Comparison of ENCODE assay signal across 23 cellular contexts in genomic region chr3:11791339-11792200, GRCh38.
"Had no signal": no experiment of that assay in that cellular context is flagged by ENCODE, and none has a peak within 500 bp of the region (broad histone marks: within the 10 kb centered on the region; RNA-seq: fewer than 3 reads in every experiment).

No MANE protein-coding gene starts in this region.

- H3K27ac Mint-ChIP-seq: activated B cell treated with CpG ODN at 0.5 μM for 24 hours; activated naive CD4-positive, alpha-beta T cell treated with anti-CD3 and anti-CD28 coated beads, Interleukin-2, amount 10 ng/mL, durations not matched to agents 7 days and 5 days; activated T-cell treated with anti-CD3 and anti-CD28 coated beads, Interleukin-2, amount 50 U/mL, for 72 hours; endodermal cell; natural killer cell treated with Interleukin-12 subunit alpha and Interleukin-12 subunit beta and Interleukin-15 and Interleukin-18, amount 100 ng/mL, for 72 hours; stimulated activated naive B cell treated with anti-CD40 and anti-IgM and Interleukin-4, amounts not matched to agents 10 μg/mL and 1 μg/mL and 100 μg/mL, for 72 hours; T-helper 1 cell treated with Interleukin-12 subunit alpha and Interleukin-12 subunit beta and Interleukin-4 antibody, amounts not matched to agents 30 μg/mL and 1 μg/mL, for 36 hours had no signal

- H3K4me1 Mint-ChIP-seq: activated B cell treated with CpG ODN at 0.5 μM for 24 hours; activated CD4-positive, alpha-beta T cell treated with anti-CD3 and anti-CD28 coated beads for 36 hours; stimulated activated naive B cell treated with anti-CD40 and anti-IgM and Interleukin-4, amounts not matched to agents 10 μg/mL and 1 μg/mL and 100 μg/mL, for 72 hours had no signal

- H3K4me1 ChIP-seq: psoas muscle, right atrium auricular region, upper lobe of right lung had no signal

- H3K27me3 Mint-ChIP-seq: activated B cell treated with CpG ODN at 0.5 μM for 24 hours; activated CD4-positive, alpha-beta T cell treated with anti-CD3 and anti-CD28 coated beads for 36 hours; activated naive CD4-positive, alpha-beta T cell treated with anti-CD3 and anti-CD28 coated beads, Interleukin-2, amount 10 ng/mL, durations not matched to agents 7 days and 5 days; natural killer cell treated with Interleukin-12 subunit alpha and Interleukin-12 subunit beta and Interleukin-15 and Interleukin-18, amount 100 ng/mL, for 72 hours; stimulated activated naive B cell treated with anti-CD40 and anti-IgM and Interleukin-4, amounts not matched to agents 10 μg/mL and 1 μg/mL and 100 μg/mL, for 72 hours had no signal

- H3K4me3 Mint-ChIP-seq: activated B cell treated with CpG ODN at 0.5 μM for 24 hours; activated CD4-positive, alpha-beta T cell treated with anti-CD3 and anti-CD28 coated beads for 36 hours; activated naive CD4-positive, alpha-beta T cell treated with anti-CD3 and anti-CD28 coated beads, Interleukin-2, amount 10 ng/mL, durations not matched to agents 7 days and 5 days; activated T-cell treated with anti-CD3 and anti-CD28 coated beads, Interleukin-2, amount 50 U/mL, for 72 hours; endodermal cell; natural killer cell treated with Interleukin-12 subunit alpha and Interleukin-12 subunit beta and Interleukin-15 and Interleukin-18, amount 100 ng/mL, for 72 hours; stimulated activated naive B cell treated with anti-CD40 and anti-IgM and Interleukin-4, amounts not matched to agents 10 μg/mL and 1 μg/mL and 100 μg/mL, for 72 hours; T-helper 1 cell treated with Interleukin-12 subunit alpha and Interleukin-12 subunit beta and Interleukin-4 antibody, amounts not matched to agents 30 μg/mL and 1 μg/mL, for 36 hours had no signal

- ATAC-seq: activated CD4-positive, alpha-beta T cell treated with anti-CD3 and anti-CD28 coated beads for 36 hours; activated T-cell treated with anti-CD3 and anti-CD28 coated beads, Interleukin-2, amount 50 U/mL, for 72 hours; natural killer cell treated with Interleukin-12 subunit alpha and Interleukin-12 subunit beta and Interleukin-15 and Interleukin-18, amount 100 ng/mL, for 72 hours; psoas muscle; stimulated activated naive B cell treated with anti-CD40 and anti-IgM and Interleukin-4, amounts not matched to agents 10 μg/mL and 1 μg/mL and 100 μg/mL, for 72 hours had no signal

- H3K9me3 ChIP-seq: neutrophil, psoas muscle, right atrium auricular region, thoracic aorta, upper lobe of right lung had no signal

- H3K9me3 Mint-ChIP-seq: activated T-cell treated with anti-CD3 and anti-CD28 coated beads, Interleukin-2, amount 50 U/mL, for 72 hours; endodermal cell; natural killer cell treated with Interleukin-12 subunit alpha and Interleukin-12 subunit beta and Interleukin-15 and Interleukin-18, amount 100 ng/mL, for 72 hours; stimulated activated naive B cell treated with anti-CD40 and anti-IgM and Interleukin-4, amounts not matched to agents 10 μg/mL and 1 μg/mL and 100 μg/mL, for 72 hours; T-helper 1 cell treated with Interleukin-12 subunit alpha and Interleukin-12 subunit beta and Interleukin-4 antibody, amounts not matched to agents 30 μg/mL and 1 μg/mL, for 36 hours had no signal

- H3K36me3 ChIP-seq: ovary had no signal

- H3K27ac ChIP-seq: coronary artery, epithelial cell of prostate, neutrophil, ovary, psoas muscle, right atrium auricular region, thoracic aorta, upper lobe of right lung had no signal

- H3K27me3 ChIP-seq: neutrophil, ovary, right atrium auricular region, upper lobe of right lung had no signal

- DNase-seq: activated B cell treated with CpG ODN at 0.5 μM for 24 hours; activated CD4-positive, alpha-beta T cell treated with anti-CD3 and anti-CD28 coated beads for 36 hours; activated CD4-positive, alpha-beta T cell treated with anti-CD3 and anti-CD28 coated beads, Interleukin-2, amount 50 U/mL, for 48 hours; activated effector memory CD4-positive, alpha-beta T cell treated with anti-CD3 and anti-CD28 coated beads, Interleukin-2, amount 50 U/mL, for 16 hours; activated naive CD4-positive, alpha-beta T cell treated with anti-CD3 and anti-CD28 coated beads, Interleukin-2, amount 10 ng/mL, durations not matched to agents 7 days and 5 days; activated T-cell treated with anti-CD3 and anti-CD28 coated beads, Interleukin-2, amount 50 U/mL, for 72 hours; amygdala; cerebellar nuclear complex; endodermal cell; foreskin melanocyte; midbrain; ovary; psoas muscle; stimulated activated CD4-positive, alpha-beta T cell treated with anti-CD3 and anti-CD28 coated beads, Interleukin-2, amount 100 ng/mL, for 24 hours; stimulated activated naive B cell treated with anti-CD40 and anti-IgM and Interleukin-4, amounts not matched to agents 10 μg/mL and 1 μg/mL and 100 μg/mL, for 72 hours; upper lobe of right lung had no signal

- H3K4me3 ChIP-seq: coronary artery, ovary, psoas muscle, right atrium auricular region, thoracic aorta, upper lobe of right lung had no signal
